In the genomic region with DNA sequence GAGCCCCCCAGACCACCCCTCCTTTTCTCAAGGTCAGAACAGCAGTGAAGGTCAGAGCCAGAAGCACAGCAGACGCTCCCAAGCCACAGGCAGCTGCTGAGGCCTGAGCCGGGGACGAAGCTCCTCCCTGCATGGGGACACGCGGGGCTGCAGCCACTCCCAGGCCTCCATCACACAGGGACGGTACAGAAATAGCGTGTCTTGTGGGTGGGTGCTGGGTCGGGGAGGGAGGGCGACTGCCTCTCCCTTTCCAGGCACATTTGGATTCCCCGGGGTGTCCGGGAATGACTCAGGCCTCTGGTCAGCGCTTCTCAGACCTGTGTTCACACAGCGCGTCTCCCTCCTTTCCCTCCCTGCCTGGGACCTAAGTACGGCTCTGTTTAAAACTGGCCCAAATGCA, we compare ENCODE assay signal across 8 cellular contexts. TPM values are rescaled to one million over a fixed set of nuclear protein-coding genes. Genes with fewer than 3 reads are reported as not detected.
DNase-seq lines count a peak whose midpoint lies in the region; ATAC-seq and TF ChIP-seq lines count a peak whose summit lies in the region.

No MANE protein-coding gene starts in this region.

- intact Hi-C loops in CD14-positive monocyte (cut with micrococcal nuclease), result no loop called here

- H3K4me1 Mint-ChIP-seq in CD14-positive monocyte, result peaks cover 43% of the 10 kb centered on the region
- H3K4me1 Mint-ChIP-seq in stimulated activated naive CD8-positive, alpha-beta T cell treated with anti-CD3 and anti-CD28 coated beads, Interleukin-15, amount 100 ng/mL, for 72 hours, result peaks cover 77% of the 10 kb centered on the region

- peak overlapping the region in 2 of 7 donors; percentile 15 to 79 for H3K27ac Mint-ChIP-seq in CD14-positive monocyte
- H3K27ac Mint-ChIP-seq in stimulated activated naive CD8-positive, alpha-beta T cell treated with anti-CD3 and anti-CD28 coated beads, Interleukin-15, amount 100 ng/mL, for 72 hours, result no peak overlapping the region

- peaks cover 0 to 4% (median 0%) of the 10 kb centered on the region in 7 donors for H3K9me3 Mint-ChIP-seq in CD14-positive monocyte
- H3K9me3 Mint-ChIP-seq in stimulated activated naive CD8-positive, alpha-beta T cell treated with anti-CD3 and anti-CD28 coated beads, Interleukin-15, amount 100 ng/mL, for 72 hours, result peaks cover 1 to 14% of the 10 kb centered on the region in 2 donors

- H3K36me3 Mint-ChIP-seq in CD14-positive monocyte, result peaks cover 23 to 27% of the 10 kb centered on the region in 2 donors

- ATAC-seq in stimulated activated naive CD8-positive, alpha-beta T cell treated with anti-CD3 and anti-CD28 coated beads, Interleukin-15, amount 100 ng/mL, for 72 hours, result peak; percentile 16
- no peak for ATAC-seq in GM21717 (IDR thresholded peaks at IDR 0.05; ENCODE audit: unreplicated experiment)

- DNase-seq in CD14-positive monocyte (ENCODE audit: low spot score), result peak; percentile 46
- peak; percentile 51 for DNase-seq in HS-27A (ENCODE audit: low read depth)
- peak; percentile 89 for DNase-seq in amniotic epithelial cell (ENCODE audit: low read depth)
- DNase-seq in iPS-NIHi11 (ENCODE audit: low spot score), result peak; percentile 74
- no peak for DNase-seq in stimulated activated naive CD8-positive, alpha-beta T cell treated with anti-CD3 and anti-CD28 coated beads, Interleukin-15, amount 100 ng/mL, for 72 hours
- no peak for DNase-seq in activated CD8-positive, alpha-beta memory T cell treated with anti-CD3 and anti-CD28 coated beads for 24 hours
- DNase-seq in cortex of kidney (lab: John Stamatoyannopoulos, UW), result no peak

- no peak overlapping the region for H3K4me3 Mint-ChIP-seq in CD14-positive monocyte
- no peak overlapping the region for H3K4me3 Mint-ChIP-seq in stimulated activated naive CD8-positive, alpha-beta T cell treated with anti-CD3 and anti-CD28 coated beads, Interleukin-15, amount 100 ng/mL, for 72 hours

- H3K27me3 Mint-ChIP-seq in CD14-positive monocyte (ENCODE audit: low read depth in 3 of 3), result no peaks in the 10 kb centered on the region
- H3K27me3 Mint-ChIP-seq in stimulated activated naive CD8-positive, alpha-beta T cell treated with anti-CD3 and anti-CD28 coated beads, Interleukin-15, amount 100 ng/mL, for 72 hours, result no peaks in the 10 kb centered on the region

- no peak for TF ChIP-seq CTCF in CD14-positive monocyte (IDR thresholded peaks at IDR 0.05)

RNA-seq across cellular contexts. Expression of a gene that starts 33.2 kb away (rescaled TPM):
- polyA plus RNA-seq in CD14-positive monocyte, result 10 to 100 TPM in 1 of 2 donors, 1 to 10 TPM in 1; 9.0 to 16.6 TPM

Comparison
In these comparisons a context has a peak if more than half of its experiments do, and no peak if none do; other contexts are left out.
1. DNase-seq: peak in CD14-positive monocyte (single experiment), HS-27A (single experiment), amniotic epithelial cell (single experiment) and iPS-NIHi11 (single experiment); none in stimulated activated naive CD8-positive, alpha-beta T cell treated with anti-CD3 and anti-CD28 coated beads, Interleukin-15, amount 100 ng/mL, for 72 hours (0 of 2), activated CD8-positive, alpha-beta memory T cell treated with anti-CD3 and anti-CD28 coated beads for 24 hours (single experiment) and cortex of kidney (single experiment).